Comparison of ENCODE assay signal across 9 cellular contexts in genomic region chr14:86897224-86897623, GRCh38.
"Had no signal": no experiment of that assay in that cellular context is flagged by ENCODE, and none has a peak within 500 bp of the region (broad histone marks: within the 10 kb centered on the region; RNA-seq: fewer than 3 reads in every experiment).

No MANE protein-coding gene starts in this region.

- H3K27ac ChIP-seq: GM23248, KMS-11 had no signal

- H3K9ac ChIP-seq: GM23248, KMS-11 had no signal

- H3K4me3 Mint-ChIP-seq: H9, IgD-negative memory B cell had no signal

- FAIRE-seq: H54, HTR-8/SVneo had no signal

- H3K36me3 Mint-ChIP-seq: IgD-negative memory B cell had no signal

- H3K4me3 ChIP-seq: GM23248 had no signal

- H3K27ac Mint-ChIP-seq: H9, IgD-negative memory B cell had no signal

- H3K27me3 Mint-ChIP-seq: IgD-negative memory B cell had no signal

- H3K4me1 Mint-ChIP-seq: IgD-negative memory B cell had no signal

- H3K9me3 Mint-ChIP-seq: H9 had no signal

- H3K4me2 ChIP-seq: KMS-11 had no signal

- DNase-seq: GM23248, GOT3, H9, HCEC 1CT, KBM-7 had no signal

- H2AFZ ChIP-seq: GM23248 had no signal
